ENCODE assay signal across 21 cellular contexts in the genomic region with DNA sequence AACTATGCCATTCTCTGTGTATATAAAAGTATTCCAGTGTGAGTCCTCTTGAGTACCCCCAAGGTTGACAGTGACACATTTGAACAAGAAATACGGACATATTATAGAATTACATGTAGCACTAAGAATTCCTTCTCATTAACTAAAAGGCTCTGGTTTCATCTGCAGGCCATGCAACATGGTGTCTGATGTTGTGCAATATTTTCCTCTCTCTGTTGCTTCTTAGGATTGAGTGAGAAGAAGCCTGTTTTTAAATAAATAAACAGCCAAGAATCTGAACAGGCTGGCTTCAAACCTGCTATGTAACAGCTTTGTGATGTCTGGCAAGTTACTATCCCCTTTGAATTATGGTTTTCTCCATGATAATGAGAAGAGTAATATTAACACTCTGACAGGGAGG. TPM values are rescaled to one million over a fixed set of nuclear protein-coding genes. Genes with fewer than 3 reads are reported as not detected.
"Had no signal": no experiment of that assay in that cellular context is flagged by ENCODE, and none has a peak within 500 bp of the region (broad histone marks: within the 10 kb centered on the region; RNA-seq: fewer than 3 reads in every experiment).

No MANE protein-coding gene starts in this region.

- H3K36me3 ChIP-seq: brain microvascular endothelial cell, prostate gland, sigmoid colon had no signal

- H3K4me3 ChIP-seq: prostate gland, sigmoid colon had no signal

- H3K9me3 ChIP-seq: prostate gland, sigmoid colon had no signal

- ATAC-seq: activated CD8-positive, alpha-beta T cell treated with anti-CD3 and anti-CD28 coated beads, Interleukin-2, amount 10 ng/mL, durations not matched to agents 7 days and 5 days; stimulated activated memory B cell treated with anti-CD40 and anti-IgM and Interleukin-4, amounts not matched to agents 10 μg/mL and 1 μg/mL and 100 μg/mL, for 72 hours had no signal

- DNase-seq: activated CD4-positive, alpha-beta T cell treated with anti-CD3 and anti-CD28 coated beads, Interleukin-2, amount 10 ng/mL, durations not matched to agents 24 days and 14 days; activated CD4-positive, CD25-positive, alpha-beta regulatory T cell; activated CD8-positive, alpha-beta memory T cell treated with anti-CD3 and anti-CD28 coated beads, Interleukin-2, amount 50 U/mL, for 48 hours; activated CD8-positive, alpha-beta T cell treated with anti-CD3 and anti-CD28 coated beads, Interleukin-2, amount 10 ng/mL, durations not matched to agents 7 days and 5 days; activated gamma-delta T cell treated with Interleukin-2 at 50 U/mL for 16 hours; brain microvascular endothelial cell; cortex of kidney; effector CD8-positive, alpha-beta T cell; hippocampal formation; sigmoid colon had no signal

- FAIRE-seq: endothelial cell of umbilical vein had no signal

- H3K27me3 ChIP-seq: brain microvascular endothelial cell, sigmoid colon had no signal

- H3K4me1 ChIP-seq: prostate gland had no signal

- H3K27ac ChIP-seq: brain microvascular endothelial cell, prostate gland had no signal

RNA-seq across cellular contexts. Expression of a gene that starts 22.2 kb away (rescaled TPM):
- total RNA-seq: activated CD4-positive, alpha-beta T cell treated with anti-CD3 and anti-CD28 coated beads, Interleukin-2, amount 10 ng/mL, durations not matched to agents 24 days and 14 days; activated CD8-positive, alpha-beta T cell treated with anti-CD3 and anti-CD28 coated beads, Interleukin-2, amount 10 ng/mL, durations not matched to agents 7 days and 5 days; endothelial cell of umbilical vein; fibroblast of lung; kidney epithelial cell; lower leg skin; omental fat pad; sigmoid colon; T-helper 2 cell treated with Interferon-gamma antibody and Interleukin-4, amounts not matched to agents 100 ng/mL and 5 ng/mL, for 36 hours; ureter had no signal
- polyA plus RNA-seq: endothelial cell of umbilical vein, fibroblast of lung, neural cell, sigmoid colon, thymus had no signal

RNA-seq across cellular contexts. Expression of a gene that starts 27.5 kb away (rescaled TPM):
- total RNA-seq: activated CD4-positive, alpha-beta T cell treated with anti-CD3 and anti-CD28 coated beads, Interleukin-2, amount 10 ng/mL, durations not matched to agents 24 days and 14 days; activated CD8-positive, alpha-beta T cell treated with anti-CD3 and anti-CD28 coated beads, Interleukin-2, amount 10 ng/mL, durations not matched to agents 7 days and 5 days; endothelial cell of umbilical vein; fibroblast of lung; kidney epithelial cell; lower leg skin; omental fat pad; prostate gland; sigmoid colon; T-helper 2 cell treated with Interferon-gamma antibody and Interleukin-4, amounts not matched to agents 100 ng/mL and 5 ng/mL, for 36 hours; ureter had no signal
- polyA plus RNA-seq: endothelial cell of umbilical vein, neural cell had no signal
